31 cellular contexts compared by ENCODE assay signal in genomic region chr1:89531480-89532139, GRCh38. TPM values are rescaled to one million over a fixed set of nuclear protein-coding genes. Genes with fewer than 3 reads are reported as not detected.
A peak's percentile ranks its signal among the peaks of the same experiment; 100 is the strongest.
DNase-seq lines count a peak whose midpoint lies in the region; ATAC-seq and TF ChIP-seq lines count a peak whose summit lies in the region.
"Had no signal": no experiment of that assay in that cellular context is flagged by ENCODE, and none has a peak within 500 bp of the region (broad histone marks: within the 10 kb centered on the region; RNA-seq: fewer than 3 reads in every experiment).

No MANE protein-coding gene starts in this region.

- H3K9me3 Mint-ChIP-seq in activated CD4-positive, alpha-beta memory T cell treated with anti-CD3 and anti-CD28 coated beads for 36 hours = no peaks in the 10 kb centered on the region
- H3K9me3 Mint-ChIP-seq in activated CD4-positive, alpha-beta memory T cell treated with anti-CD3 and anti-CD28 coated beads, Interleukin-2, amount 10 ng/mL, durations not matched to agents 7 days and 5 days = no peaks in the 10 kb centered on the region
- peaks cover 9% of the 10 kb centered on the region for H3K9me3 Mint-ChIP-seq in activated naive CD8-positive, alpha-beta T cell treated with anti-CD3 and anti-CD28 coated beads, Interleukin-2, amount 50 U/mL, for 24 hours
- H3K9me3 Mint-ChIP-seq in naive thymus-derived CD4-positive, alpha-beta T cell = peaks cover 0 to 2% (median 0%) of the 10 kb centered on the region in 11 donors
- H3K9me3 Mint-ChIP-seq: activated B cell treated with CpG ODN at 0.5 μM for 24 hours had no signal

- CTCF ChIA-PET in activated CD4-positive, alpha-beta memory T cell treated with anti-CD3 and anti-CD28 coated beads for 36 hours (lab: Charles Lee) = no interaction called here
- CTCF ChIA-PET in activated CD4-positive, alpha-beta memory T cell treated with anti-CD3 and anti-CD28 coated beads, Interleukin-2, amount 10 ng/mL, durations not matched to agents 7 days and 5 days (lab: Charles Lee) = interaction anchor here (0.9 to 1.4 kb wide), 2 partner anchors 9 to 12 kb away, joined by 3 read pairs; no protein-coding TSS in a partner anchor
- CTCF ChIA-PET in naive thymus-derived CD4-positive, alpha-beta T cell (lab: Charles Lee) = no interaction called here

- no peaks in the 10 kb centered on the region for H3K9me3 ChIP-seq in Loucy (ENCODE audit: insufficient read depth, low read depth, low read length)
- no peaks in the 10 kb centered on the region for H3K9me3 ChIP-seq in naive thymus-derived CD4-positive, alpha-beta T cell (ENCODE audit: control insufficient read depth in 2 of 3, low read length in 3 of 3)
- H3K9me3 ChIP-seq: A549, ascending aorta, HAP-1, neutrophil, stomach, thyroid gland, vagina had no signal

- no peaks in the 10 kb centered on the region for H3K36me3 ChIP-seq in Loucy (ENCODE audit: insufficient read depth, low read length)
- peaks cover 0 to 6% (median 0%) of the 10 kb centered on the region in 3 experiments for H3K36me3 ChIP-seq in naive thymus-derived CD4-positive, alpha-beta T cell (ENCODE audit: control insufficient read depth in 2 of 3, insufficient read depth in 3 of 3, low read length in 3 of 3)
- H3K36me3 ChIP-seq: ascending aorta, neutrophil, stomach, thyroid gland, vagina had no signal

- H3K79me2 ChIP-seq in Loucy (ENCODE audit: insufficient read depth, low read length) = peaks cover 94% of the 10 kb centered on the region

- H3K27me3 Mint-ChIP-seq in activated CD4-positive, alpha-beta memory T cell treated with anti-CD3 and anti-CD28 coated beads for 36 hours = no peaks in the 10 kb centered on the region
- no peaks in the 10 kb centered on the region for H3K27me3 Mint-ChIP-seq in activated CD4-positive, alpha-beta memory T cell treated with anti-CD3 and anti-CD28 coated beads, Interleukin-2, amount 10 ng/mL, durations not matched to agents 7 days and 5 days
- no peaks in the 10 kb centered on the region for H3K27me3 Mint-ChIP-seq in activated naive CD8-positive, alpha-beta T cell treated with anti-CD3 and anti-CD28 coated beads, Interleukin-2, amount 50 U/mL, for 24 hours
- H3K27me3 Mint-ChIP-seq in naive thymus-derived CD4-positive, alpha-beta T cell = no peaks in the 10 kb centered on the region
- H3K27me3 Mint-ChIP-seq: activated B cell treated with CpG ODN at 0.5 μM for 24 hours had no signal

- POLR2A ChIA-PET in activated CD4-positive, alpha-beta memory T cell treated with anti-CD3 and anti-CD28 coated beads for 36 hours (lab: Charles Lee) = interaction anchor here (1.4 to 1.7 kb wide), 2 partner anchors 73 to 250 kb away, joined by 3 read pairs; no protein-coding TSS in a partner anchor
- POLR2A ChIA-PET in activated CD4-positive, alpha-beta memory T cell treated with anti-CD3 and anti-CD28 coated beads, Interleukin-2, amount 10 ng/mL, durations not matched to agents 7 days and 5 days (lab: Charles Lee) = no interaction called here
- POLR2A ChIA-PET in naive thymus-derived CD4-positive, alpha-beta T cell (lab: Charles Lee) = no interaction called here

- DNase-seq in activated CD4-positive, alpha-beta memory T cell treated with anti-CD3 and anti-CD28 coated beads for 36 hours = no peak
- no peak for DNase-seq in activated CD4-positive, alpha-beta memory T cell treated with anti-CD3 and anti-CD28 coated beads, Interleukin-2, amount 10 ng/mL, durations not matched to agents 7 days and 5 days
- DNase-seq in activated naive CD8-positive, alpha-beta T cell treated with anti-CD3 and anti-CD28 coated beads, Interleukin-2, amount 50 U/mL, for 24 hours = no peak
- DNase-seq in naive thymus-derived CD4-positive, alpha-beta T cell = no peak
- no peak for DNase-seq in NCI-H526 treated with DMSO at 0.1 percent for 48 hours (lab: John Stamatoyannopoulos, UW)
- DNase-seq: activated B cell treated with CpG ODN at 0.5 μM for 24 hours; activated CD4-positive, alpha-beta T cell treated with anti-CD3 and anti-CD28 coated beads, Interleukin-2, amount 50 U/mL, for 4 hours; activated naive CD4-positive, alpha-beta T cell treated with Interleukin-2 at 50 U/mL for 16 hours; Calu3; DMS79; effector CD8-positive, alpha-beta T cell; hippocampal formation; NCI-H2107; NCI-H446; NCI-H774; right cardiac atrium; SIG-M5; stimulated activated CD4-positive, alpha-beta T cell treated with anti-CD3 and anti-CD28 coated beads, Interleukin-1b, Interleukin-23, amount 100 ng/mL, for 48 hours; stomach; SW 1271; thyroid gland had no signal

- ATAC-seq in activated naive CD8-positive, alpha-beta T cell treated with anti-CD3 and anti-CD28 coated beads, Interleukin-2, amount 50 U/mL, for 24 hours = no peak
- no peak for ATAC-seq in naive thymus-derived CD4-positive, alpha-beta T cell
- ATAC-seq in GM18867 (IDR thresholded peaks at IDR 0.05; ENCODE audit: unreplicated experiment) (no peak), HG03039 (IDR thresholded peaks at IDR 0.05; ENCODE audit: unreplicated experiment) (no peak)
- ATAC-seq: A549, left lobe of liver, right cardiac atrium had no signal

- H2AFZ ChIP-seq in Loucy (ENCODE audit: low read length) = no peak overlapping the region

- H3K4me1 Mint-ChIP-seq in activated CD4-positive, alpha-beta memory T cell treated with anti-CD3 and anti-CD28 coated beads for 36 hours (ENCODE audit: low read depth) = peaks cover 70% of the 10 kb centered on the region
- peaks cover 51% of the 10 kb centered on the region for H3K4me1 Mint-ChIP-seq in activated CD4-positive, alpha-beta memory T cell treated with anti-CD3 and anti-CD28 coated beads, Interleukin-2, amount 10 ng/mL, durations not matched to agents 7 days and 5 days
- H3K4me1 Mint-ChIP-seq in activated naive CD8-positive, alpha-beta T cell treated with anti-CD3 and anti-CD28 coated beads, Interleukin-2, amount 50 U/mL, for 24 hours = peaks cover 71% of the 10 kb centered on the region
- peaks cover 37 to 72% (median 63%) of the 10 kb centered on the region in 7 donors for H3K4me1 Mint-ChIP-seq in naive thymus-derived CD4-positive, alpha-beta T cell
- H3K4me1 Mint-ChIP-seq: activated B cell treated with CpG ODN at 0.5 μM for 24 hours had no signal

- no peaks in the 10 kb centered on the region for H3K27me3 ChIP-seq in Loucy (ENCODE audit: insufficient read depth, low read length, poor library complexity, severe bottlenecking)
- no peaks in the 10 kb centered on the region for H3K27me3 ChIP-seq in naive thymus-derived CD4-positive, alpha-beta T cell (ENCODE audit: control insufficient read depth in 2 of 2, insufficient read depth in 2 of 2, low read length in 2 of 2)
- H3K27me3 ChIP-seq: ascending aorta, neutrophil, stomach, thyroid gland, vagina had no signal

- TF ChIP-seq CTCF in Loucy (conservative IDR thresholded peaks at IDR 0.05; ENCODE audit: low read length) = no peak

- no peaks in the 10 kb centered on the region for H3K9me2 ChIP-seq in Loucy (replicated peaks; ENCODE audit: low read depth, low read length)

- peaks cover 48% of the 10 kb centered on the region for H3K36me3 Mint-ChIP-seq in activated CD4-positive, alpha-beta memory T cell treated with anti-CD3 and anti-CD28 coated beads for 36 hours
- H3K36me3 Mint-ChIP-seq in activated CD4-positive, alpha-beta memory T cell treated with anti-CD3 and anti-CD28 coated beads, Interleukin-2, amount 10 ng/mL, durations not matched to agents 7 days and 5 days (ENCODE audit: low read depth) = peaks cover 41% of the 10 kb centered on the region
- peaks cover 54% of the 10 kb centered on the region for H3K36me3 Mint-ChIP-seq in activated naive CD8-positive, alpha-beta T cell treated with anti-CD3 and anti-CD28 coated beads, Interleukin-2, amount 50 U/mL, for 24 hours (ENCODE audit: low read depth)
- H3K36me3 Mint-ChIP-seq in naive thymus-derived CD4-positive, alpha-beta T cell = peaks cover 6 to 35% (median 18%) of the 10 kb centered on the region in 5 donors

- H3K4me1 ChIP-seq in Loucy (ENCODE audit: insufficient read depth, low read length, poor library complexity, severe bottlenecking) = peaks cover 45% of the 10 kb centered on the region
- peaks cover 7 to 17% of the 10 kb centered on the region in 2 donors for H3K4me1 ChIP-seq in naive thymus-derived CD4-positive, alpha-beta T cell (ENCODE audit: control insufficient read depth in 2 of 2, insufficient read depth in 2 of 2, low read length in 2 of 2)
- H3K4me1 ChIP-seq: A549, ascending aorta, thyroid gland, vagina had no signal

- H3K9ac ChIP-seq in Loucy (ENCODE audit: low read depth, low read length, poor library complexity, severe bottlenecking) = no peak overlapping the region

- peak overlapping the region; percentile 61 for H3K27ac Mint-ChIP-seq in activated CD4-positive, alpha-beta memory T cell treated with anti-CD3 and anti-CD28 coated beads for 36 hours
- H3K27ac Mint-ChIP-seq in activated CD4-positive, alpha-beta memory T cell treated with anti-CD3 and anti-CD28 coated beads, Interleukin-2, amount 10 ng/mL, durations not matched to agents 7 days and 5 days = no peak overlapping the region
- H3K27ac Mint-ChIP-seq in activated naive CD8-positive, alpha-beta T cell treated with anti-CD3 and anti-CD28 coated beads, Interleukin-2, amount 50 U/mL, for 24 hours = peak overlapping the region; percentile 59
- peak overlapping the region in 5 of 9 donors; percentile 10 to 58 (median 33) for H3K27ac Mint-ChIP-seq in naive thymus-derived CD4-positive, alpha-beta T cell
- H3K27ac Mint-ChIP-seq: activated B cell treated with CpG ODN at 0.5 μM for 24 hours had no signal

- H3F3A ChIP-seq in Loucy (ENCODE audit: low read depth) = no peaks in the 10 kb centered on the region

- H3K27ac ChIP-seq in naive thymus-derived CD4-positive, alpha-beta T cell (ENCODE audit: low read depth, low read length) = no peak overlapping the region
- H3K27ac ChIP-seq: A549, ascending aorta, epithelial cell of prostate, neutrophil, stomach, thyroid gland, vagina had no signal

- H3K4me3 ChIP-seq in Loucy (ENCODE audit: low read length, poor library complexity, severe bottlenecking) = no peak overlapping the region
- no peak overlapping the region for H3K4me3 ChIP-seq in naive thymus-derived CD4-positive, alpha-beta T cell (ENCODE audit: low read length)
- H3K4me3 ChIP-seq: A549, ascending aorta, HAP-1, stomach, thyroid gland, vagina had no signal

- H3K4me3 Mint-ChIP-seq in activated CD4-positive, alpha-beta memory T cell treated with anti-CD3 and anti-CD28 coated beads for 36 hours = no peak overlapping the region
- H3K4me3 Mint-ChIP-seq in activated CD4-positive, alpha-beta memory T cell treated with anti-CD3 and anti-CD28 coated beads, Interleukin-2, amount 10 ng/mL, durations not matched to agents 7 days and 5 days = no peak overlapping the region
- H3K4me3 Mint-ChIP-seq in activated naive CD8-positive, alpha-beta T cell treated with anti-CD3 and anti-CD28 coated beads, Interleukin-2, amount 50 U/mL, for 24 hours = peak overlapping the region; percentile 39
- H3K4me3 Mint-ChIP-seq in naive thymus-derived CD4-positive, alpha-beta T cell = peak overlapping the region in 3 of 10 donors; percentile 4 to 38 (median 10)
- H3K4me3 Mint-ChIP-seq: activated B cell treated with CpG ODN at 0.5 μM for 24 hours had no signal

- H4K20me1 ChIP-seq in Loucy (ENCODE audit: insufficient read depth, low read length, poor library complexity, severe bottlenecking) = peaks cover 31% of the 10 kb centered on the region

- peak overlapping the region; percentile 30 for H3K4me2 ChIP-seq in Loucy (ENCODE audit: low read depth, low read length, poor library complexity, severe bottlenecking)
- H3K4me2 ChIP-seq: A549 had no signal

- intact Hi-C loops in activated CD4-positive, alpha-beta memory T cell treated with anti-CD3 and anti-CD28 coated beads for 36 hours (cut with micrococcal nuclease) = no loop called here
- intact Hi-C loops in naive thymus-derived CD4-positive, alpha-beta T cell (cut with micrococcal nuclease) = no loop called here

RNA-seq across cellular contexts. Expression of gene LRRC8B, which starts 7.0 kb away (rescaled TPM):
- 10 to 100 TPM; 41.1 to 42.1 TPM for total RNA-seq in activated CD4-positive, alpha-beta memory T cell treated with anti-CD3 and anti-CD28 coated beads for 36 hours
- 10 to 100 TPM; 21.3 to 21.7 TPM for total RNA-seq in activated CD4-positive, alpha-beta memory T cell treated with anti-CD3 and anti-CD28 coated beads, Interleukin-2, amount 10 ng/mL, durations not matched to agents 7 days and 5 days
- 10 to 100 TPM in 4 of 5 experiments, 1 to 10 TPM in 1; 8.8 to 23.0 (median 17.1) TPM for total RNA-seq in naive thymus-derived CD4-positive, alpha-beta T cell
- polyA plus RNA-seq in naive thymus-derived CD4-positive, alpha-beta T cell = 10 to 100 TPM; 15.7 to 16.2 TPM
